27 cellular contexts compared by ENCODE assay signal in genomic region chr9:7871977-7872730, GRCh38.
"Had no signal": no experiment of that assay in that cellular context is flagged by ENCODE, and none has a peak within 500 bp of the region (broad histone marks: within the 10 kb centered on the region; RNA-seq: fewer than 3 reads in every experiment).

No MANE protein-coding gene starts in this region.

- H3K79me2 ChIP-seq: hepatocyte had no signal

- H3K4me3 Mint-ChIP-seq: memory B cell; mesothelial cell of epicardium; natural killer cell; neural crest cell; stimulated activated naive B cell treated with anti-CD40 and anti-IgM and Interleukin-4, amounts not matched to agents 10 μg/mL and 1 μg/mL and 100 μg/mL, for 72 hours; stimulated activated naive CD8-positive, alpha-beta T cell treated with anti-CD3 and anti-CD28 coated beads, Interleukin-15, amount 100 ng/mL, for 72 hours; type B pancreatic cell had no signal

- H3K4me1 ChIP-seq: left ventricle myocardium inferior, lower lobe of right lung, right atrium auricular region, sigmoid colon, testis, uterus had no signal

- H3K27me3 ChIP-seq: dorsolateral prefrontal cortex, hepatocyte, ovary, right atrium auricular region, sigmoid colon, testis, uterus had no signal

- H3K36me3 Mint-ChIP-seq: mesothelial cell of epicardium, type B pancreatic cell had no signal

- H3K27me3 Mint-ChIP-seq: memory B cell; stimulated activated naive B cell treated with anti-CD40 and anti-IgM and Interleukin-4, amounts not matched to agents 10 μg/mL and 1 μg/mL and 100 μg/mL, for 72 hours; stimulated activated naive CD8-positive, alpha-beta T cell treated with anti-CD3 and anti-CD28 coated beads, Interleukin-15, amount 100 ng/mL, for 72 hours; type B pancreatic cell had no signal

- H3K4me2 ChIP-seq: hepatocyte had no signal

- H3K27ac Mint-ChIP-seq: memory B cell; mesothelial cell of epicardium; natural killer cell; stimulated activated naive B cell treated with anti-CD40 and anti-IgM and Interleukin-4, amounts not matched to agents 10 μg/mL and 1 μg/mL and 100 μg/mL, for 72 hours; type B pancreatic cell had no signal

- FAIRE-seq: endometrium, kidney had no signal

- H3K4me3 ChIP-seq: dorsolateral prefrontal cortex, hepatocyte, left ventricle myocardium inferior, lower lobe of right lung, ovary, right atrium auricular region, sigmoid colon, skin epidermis, testis, uterus had no signal

- DNase-seq: cortex of kidney; dorsolateral prefrontal cortex; effector CD8-positive, alpha-beta T cell; foreskin melanocyte; head of caudate nucleus; kidney; left cardiac atrium; left ventricle myocardium inferior; lower lobe of right lung; natural killer cell; nucleus accumbens; ovary; sigmoid colon; stimulated activated CD4-positive, alpha-beta T cell treated with anti-CD3 and anti-CD28 coated beads, Interleukin-2, amount 100 ng/mL, for 24 hours; stimulated activated CD4-positive, alpha-beta T cell treated with anti-CD3 and anti-CD28 coated beads, Interleukin-4, amount 100 ng/mL, for 4 hours; stimulated activated naive B cell treated with anti-CD40 and anti-IgM and Interleukin-4, amounts not matched to agents 10 μg/mL and 1 μg/mL and 100 μg/mL, for 72 hours; stimulated activated naive CD8-positive, alpha-beta T cell treated with anti-CD3 and anti-CD28 coated beads, Interleukin-15, amount 100 ng/mL, for 72 hours; testis; uterus had no signal

- ATAC-seq: left cardiac atrium; lower lobe of right lung; natural killer cell; stimulated activated naive B cell treated with anti-CD40 and anti-IgM and Interleukin-4, amounts not matched to agents 10 μg/mL and 1 μg/mL and 100 μg/mL, for 72 hours; stimulated activated naive CD8-positive, alpha-beta T cell treated with anti-CD3 and anti-CD28 coated beads, Interleukin-15, amount 100 ng/mL, for 72 hours had no signal

- H3K4me1 Mint-ChIP-seq: memory B cell; mesothelial cell of epicardium; natural killer cell; neural crest cell; stimulated activated naive CD8-positive, alpha-beta T cell treated with anti-CD3 and anti-CD28 coated beads, Interleukin-15, amount 100 ng/mL, for 72 hours had no signal

- H3K36me3 ChIP-seq: left ventricle myocardium inferior, lower lobe of right lung, ovary, right atrium auricular region, sigmoid colon, uterus had no signal

- H2AFZ ChIP-seq: hepatocyte had no signal

- H3K9me3 ChIP-seq: lower lobe of right lung, ovary, right atrium auricular region, testis, uterus had no signal

- H3K27ac ChIP-seq: dorsolateral prefrontal cortex, hepatocyte, left ventricle myocardium inferior, lower lobe of right lung, ovary, right atrium auricular region, sigmoid colon, skin epidermis, testis, uterus had no signal
